1 cellular context compared by ENCODE assay signal in genomic region chr1:225607355-225607754, GRCh38.
TF ChIP-seq lines count a peak whose summit lies in the region.

No MANE protein-coding gene starts in this region.

TF ChIP-seq in HEK293, 187 proteins besides CTCF, POLR2A, EP300 and RAD21 (continued from another document and continues in another):
- peak; percentile 87 for TF ChIP-seq PRDM10 (tag by site-specific recombination; IDR thresholded peaks at IDR 0.05)
- peak; percentile 63 for TF ChIP-seq BCL6B (tag by site-specific recombination; IDR thresholded peaks at IDR 0.05)
- no peak for TF ChIP-seq BCL11B (tag by site-specific recombination; IDR thresholded peaks at IDR 0.05; ENCODE audit: low read depth)
- TF ChIP-seq ZNF76 (tag by site-specific recombination; IDR thresholded peaks at IDR 0.05; ENCODE audit: borderline replicate concordance, low read depth): no peak
- peak; percentile 66 for TF ChIP-seq ZNF600 (tag by site-specific recombination; IDR thresholded peaks at IDR 0.05)
- TF ChIP-seq ZNF645 (tag by site-specific recombination; IDR thresholded peaks at IDR 0.05): no peak
- TF ChIP-seq WT1 (tag by site-specific recombination; IDR thresholded peaks at IDR 0.05): peak; percentile 95
- no peak for TF ChIP-seq ZNF19 (tag by site-specific recombination; IDR thresholded peaks at IDR 0.05; ENCODE audit: low read depth)
- no peak for TF ChIP-seq ZFP69B (tag by site-specific recombination; IDR thresholded peaks at IDR 0.05)
- TF ChIP-seq ZNF664 (tag by site-specific recombination; IDR thresholded peaks at IDR 0.05): no peak
- no peak for TF ChIP-seq ZNF133 (tag by site-specific recombination; IDR thresholded peaks at IDR 0.05)
- TF ChIP-seq TCF7L2 (IDR thresholded peaks at IDR 0.05; ENCODE audit: borderline replicate concordance, low read depth, low read length): no peak
- no peak for TF ChIP-seq ZNF488 (tag by site-specific recombination; IDR thresholded peaks at IDR 0.05)
- TF ChIP-seq KLF8 (tag by site-specific recombination; IDR thresholded peaks at IDR 0.05): no peak
- TF ChIP-seq REPIN1 (tag by site-specific recombination; IDR thresholded peaks at IDR 0.05; ENCODE audit: low read depth): peak; percentile 57; the same call in 1 of the 2 replicates
- no peak for TF ChIP-seq ZNF132 (tag by site-specific recombination; IDR thresholded peaks at IDR 0.05; ENCODE audit: borderline replicate concordance)
- peak; percentile 83 for TF ChIP-seq ZNF843 (tag by site-specific recombination; IDR thresholded peaks at IDR 0.05)
- TF ChIP-seq ZNF707 (tag by site-specific recombination; IDR thresholded peaks at IDR 0.05): no peak
- TF ChIP-seq BCL11A (tag by site-specific recombination; IDR thresholded peaks at IDR 0.05; ENCODE audit: low read depth): peak; percentile 49
- no peak for TF ChIP-seq ZBTB48 (tag by site-specific recombination; IDR thresholded peaks at IDR 0.05)
- no peak for TF ChIP-seq ZNF2 (tag by site-specific recombination; IDR thresholded peaks at IDR 0.05)
- no peak for TF ChIP-seq ZBTB6 (tag by site-specific recombination; IDR thresholded peaks at IDR 0.05)
- TF ChIP-seq YY1 (tag by site-specific recombination; IDR thresholded peaks at IDR 0.05): no peak
- no peak for TF ChIP-seq ZNF830 (tag by site-specific recombination; IDR thresholded peaks at IDR 0.05; ENCODE audit: low read depth)
- TF ChIP-seq ZNF433 (tag by site-specific recombination; IDR thresholded peaks at IDR 0.05; ENCODE audit: low read depth): no peak
- no peak for TF ChIP-seq ZNF776 (tag by site-specific recombination; IDR thresholded peaks at IDR 0.05; ENCODE audit: borderline replicate concordance)
- no peak for TF ChIP-seq ZBTB8A (tag by site-specific recombination; IDR thresholded peaks at IDR 0.05)
- TF ChIP-seq ZNF518A (tag by site-specific recombination; conservative IDR thresholded peaks at IDR 0.05; ENCODE audit: low read depth): peak; percentile 17; the same call in 1 of the 2 replicates
- TF ChIP-seq OVOL3 (tag by site-specific recombination; IDR thresholded peaks at IDR 0.05): no peak
- TF ChIP-seq ZNF398 (tag by site-specific recombination; IDR thresholded peaks at IDR 0.05): peak; percentile 62
- TF ChIP-seq ZNF548 (tag by site-specific recombination; IDR thresholded peaks at IDR 0.05): no peak
- TF ChIP-seq ZNF202 (tag by site-specific recombination; IDR thresholded peaks at IDR 0.05; ENCODE audit: borderline replicate concordance): no peak
- TF ChIP-seq ZNF561 (tag by site-specific recombination; IDR thresholded peaks at IDR 0.05; ENCODE audit: borderline replicate concordance): no peak
- no peak for TF ChIP-seq SCRT1 (tag by site-specific recombination; IDR thresholded peaks at IDR 0.05; ENCODE audit: borderline replicate concordance)
- TF ChIP-seq ZNF571 (tag by site-specific recombination; IDR thresholded peaks at IDR 0.05): no peak
- no peak for TF ChIP-seq ZNF221 (tag by site-specific recombination; IDR thresholded peaks at IDR 0.05; ENCODE audit: borderline replicate concordance)
- no peak for TF ChIP-seq ZNF350 (tag by site-specific recombination; IDR thresholded peaks at IDR 0.05)
- TF ChIP-seq PRDM1 (tag by site-specific recombination; IDR thresholded peaks at IDR 0.05): no peak
- TF ChIP-seq ZNF701 (tag by site-specific recombination; IDR thresholded peaks at IDR 0.05): no peak
- peak; percentile 29; the same call in 1 of the 2 replicates for TF ChIP-seq ZEB2 (tag by site-specific recombination; IDR thresholded peaks at IDR 0.05)
- no peak for TF ChIP-seq GLI2 (tag by site-specific recombination; IDR thresholded peaks at IDR 0.05; ENCODE audit: borderline replicate concordance, low read depth)
- TF ChIP-seq ZSCAN16 (tag by site-specific recombination; IDR thresholded peaks at IDR 0.05): no peak
